ENCODE assay signal across 8 cellular contexts in genomic region chr22:43273902-43274484, GRCh38.
DNase-seq lines count a peak whose midpoint lies in the region; ATAC-seq and TF ChIP-seq lines count a peak whose summit lies in the region.

No MANE protein-coding gene starts in this region.

- H3K79me2 ChIP-seq in SK-N-SH (ENCODE audit: insufficient read depth), result no peaks in the 10 kb centered on the region

- no peak overlapping the region for H3K9ac ChIP-seq in SK-N-SH

- no peak for TF ChIP-seq EP300 in SK-N-SH (IDR thresholded peaks at IDR 0.05; ENCODE audit: borderline replicate concordance in 1 of 2, low read depth in 1 of 2, low read length in 1 of 2)

- H3K4me3 ChIP-seq in SK-N-SH (ENCODE audit: low read depth in 2 of 2, low read length in 1 of 2) (no peak overlapping the region; a peak in 1 of 4 replicates), brain microvascular endothelial cell (ENCODE audit: low read depth, low read length) (no peak overlapping the region)

- H3K4me2 ChIP-seq in SK-N-SH, result no peak overlapping the region

- POLR2A ChIA-PET in SK-N-SH (lab: Yijun Ruan, JAX), result interaction anchor here (0.6 to 1.1 kb wide), 2 partner anchors 11 to 70 kb away, joined by 3 read pairs; no protein-coding TSS in a partner anchor

- H3K9me2 ChIP-seq in SK-N-SH, result no peaks in the 10 kb centered on the region

- H3F3A ChIP-seq in SK-N-SH (replicated peaks; ENCODE audit: insufficient read depth), result no peaks in the 10 kb centered on the region

- 15% methylated on average over 8 of the region's 9 CpGs for WGBS in SK-N-SH (ENCODE audit: low lambda C conversion rate)

- in situ Hi-C loops in brain microvascular endothelial cell (cut with HindIII; ENCODE audit: low pct_ligation_motif_present, low sequenced_read_pairs), result no loop called here

- no peaks in the 10 kb centered on the region for H3K9me3 ChIP-seq in SK-N-SH

- CTCF ChIA-PET in SK-N-SH (lab: Yijun Ruan, JAX), result interaction anchor here (0.6 to 11.1 kb wide), 33 partner anchors 10 to 556 kb away, joined by 3 to 207 read pairs (median 4); partner anchors contain the start of gene SCUBE1

- no peak overlapping the region for H3K27ac ChIP-seq in SK-N-SH (ENCODE audit: low read depth in 2 of 2, low read length in 1 of 2)
- H3K27ac ChIP-seq in brain microvascular endothelial cell, result no peak overlapping the region

- H3K36me3 ChIP-seq in SK-N-SH (replicated peaks in 1 of 2; ENCODE audit: control insufficient read depth in 1 of 2, insufficient read depth in 2 of 2, low read length in 1 of 2) (no peaks in the 10 kb centered on the region), brain microvascular endothelial cell (replicated peaks) (no peaks in the 10 kb centered on the region)

- DNase-seq in NCI-H1092 treated with DMSO at 0.1 percent for 48 hours (lab: John Stamatoyannopoulos, UW) (peak; percentile 13), NCI-H1092 (lab: John Stamatoyannopoulos, UW) (no peak), SK-N-SH (peak; percentile 78), brain microvascular endothelial cell (no peak), iris pigment epithelial cell (ENCODE audit: low read depth) (peak; percentile 60)
- peak in 2 of 3 donors; percentile 14 to 24 for DNase-seq in stimulated activated CD4-positive, alpha-beta T cell treated with anti-CD3 and anti-CD28 coated beads, TNF-alpha, amount 100 ng/mL, for 48 hours (ENCODE audit: low read depth in 3 of 3)

- H2AFZ ChIP-seq in SK-N-SH (ENCODE audit: low read depth), result no peak overlapping the region

- H3K27me3 ChIP-seq in SK-N-SH (ENCODE audit: insufficient read depth), result no peaks in the 10 kb centered on the region
- H3K27me3 ChIP-seq in brain microvascular endothelial cell (replicated peaks), result peaks cover 6% of the 10 kb centered on the region

- H3K4me1 ChIP-seq in SK-N-SH (ENCODE audit: control insufficient read depth in 1 of 2, insufficient read depth in 2 of 2, low read depth in 1 of 2, low read length in 1 of 2), result peaks cover 0 to 32% of the 10 kb centered on the region in 2 experiments; a peak in 1 of 4 replicates

- peak; percentile 86 for TF ChIP-seq RAD21 in SK-N-SH (IDR thresholded peaks at IDR 0.05; ENCODE audit: low read length)

- no peak for ATAC-seq in HG03520 (IDR thresholded peaks at IDR 0.05; ENCODE audit: unreplicated experiment)

- TF ChIP-seq CTCF in LNCAP (IDR thresholded peaks at IDR 0.05) (peak; percentile 75), SK-N-SH (IDR thresholded peaks at IDR 0.05) (peak; percentile 54), brain microvascular endothelial cell (IDR thresholded peaks at IDR 0.05; ENCODE audit: low read depth, low read length, missing control alignments) (peak; percentile 83)

- H4K20me1 ChIP-seq in SK-N-SH (ENCODE audit: insufficient read depth), result no peaks in the 10 kb centered on the region

TF ChIP-seq in SK-N-SH, 30 proteins besides CTCF, POLR2A, EP300 and RAD21:
- no peak for TF ChIP-seq EZH2phosphoT487 (IDR thresholded peaks at IDR 0.05; ENCODE audit: borderline replicate concordance, low read depth)
- no peak for TF ChIP-seq TAF1 (IDR thresholded peaks at IDR 0.05; ENCODE audit: borderline replicate concordance, low read depth, low read length)
- peak; percentile 73 for TF ChIP-seq SMC3 (IDR thresholded peaks at IDR 0.05; ENCODE audit: low read depth, low read length)
- TF ChIP-seq GATA2 (CRISPR knock-in tag; IDR thresholded peaks at IDR 0.05), result no peak
- TF ChIP-seq TCF12 (IDR thresholded peaks at IDR 0.05), result no peak
- TF ChIP-seq ZBTB33 (IDR thresholded peaks at IDR 0.05; ENCODE audit: borderline replicate concordance, low read depth), result no peak
- no peak for TF ChIP-seq CHD2 (IDR thresholded peaks at IDR 0.05; ENCODE audit: low read length, partially characterized antibody)

Comparison
In these comparisons a context has a peak if more than half of its experiments do, and no peak if none do; other contexts are left out.
1. DNase-seq: peak in NCI-H1092 treated with DMSO at 0.1 percent for 48 hours (single experiment), SK-N-SH (single experiment), iris pigment epithelial cell (single experiment) and stimulated activated CD4-positive, alpha-beta T cell treated with anti-CD3 and anti-CD28 coated beads, TNF-alpha, amount 100 ng/mL, for 48 hours (2 of 3); none in NCI-H1092 (single experiment) and brain microvascular endothelial cell (single experiment).
2. Peak in every context shown above with its lines, with median percentiles within 50 percentile points of each other: CTCF ChIP-seq.